In genomic region chr2:216992056-216992455, GRCh38 we compare ENCODE assay signal across 1 cellular context.
TF ChIP-seq lines count a peak whose summit lies in the region.

No MANE protein-coding gene starts in this region.

TF ChIP-seq in HEK293, 187 proteins besides CTCF, POLR2A, EP300 and RAD21:
- TF ChIP-seq PRDM10 (tag by site-specific recombination; IDR thresholded peaks at IDR 0.05) (peak; percentile 49; the same call in 1 of the 2 replicates), ZNF837 (tag by site-specific recombination; IDR thresholded peaks at IDR 0.05) (no peak)
TF ChIP-seq in HEK293: peak in this region for 1.
